22 cellular contexts compared by ENCODE assay signal in the genomic region with DNA sequence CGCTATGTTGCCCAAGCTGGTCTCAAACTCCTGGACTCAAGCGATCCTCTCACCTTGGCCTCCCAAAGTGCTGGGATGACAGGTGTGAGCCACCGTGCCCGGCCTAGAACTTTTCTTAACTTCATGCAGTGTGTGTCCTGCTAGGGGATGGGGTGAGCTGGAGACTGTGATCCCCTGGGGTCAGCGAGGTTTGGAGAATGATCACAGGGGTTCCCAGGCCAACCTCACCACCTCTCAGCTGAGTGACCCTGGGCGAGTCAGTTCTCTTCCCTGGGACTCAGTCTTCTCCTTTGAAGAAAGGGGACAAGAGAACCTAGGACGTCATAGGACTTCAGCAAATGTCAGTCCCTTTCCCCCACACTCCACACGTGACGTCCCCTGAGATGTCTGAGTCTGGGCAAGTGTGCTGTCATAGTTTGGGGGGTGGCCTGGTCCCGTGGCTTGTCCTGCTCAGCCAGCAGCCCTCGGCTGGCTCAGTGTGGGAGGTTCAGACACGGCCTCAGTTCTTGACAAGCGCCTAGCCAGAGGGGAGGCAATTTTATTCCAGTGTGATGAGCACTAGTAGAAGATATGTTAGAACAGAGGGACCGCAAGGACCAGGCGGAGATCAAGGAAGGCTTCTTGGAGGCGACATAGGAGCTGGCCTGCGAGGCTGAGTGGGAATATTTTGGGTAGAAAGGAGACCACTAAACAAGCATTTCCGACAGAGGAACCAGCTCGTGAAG. TPM values are rescaled to one million over a fixed set of nuclear protein-coding genes. Genes with fewer than 3 reads are reported as not detected.
"Had no signal": no experiment of that assay in that cellular context is flagged by ENCODE, and none has a peak within 500 bp of the region (broad histone marks: within the 10 kb centered on the region; RNA-seq: fewer than 3 reads in every experiment).

No MANE protein-coding gene starts in this region.

- DNase-seq: activated B cell treated with CpG ODN at 0.5 μM for 24 hours; activated CD4-positive, alpha-beta T cell treated with anti-CD3 and anti-CD28 coated beads for 4 hours; activated CD4-positive, alpha-beta T cell treated with anti-CD3 and anti-CD28 coated beads, Interleukin-2, amount 50 U/mL, for 48 hours; activated CD8-positive, alpha-beta memory T cell treated with anti-CD3 and anti-CD28 coated beads, Interleukin-2, amount 50 U/mL, for 48 hours; activated naive CD4-positive, alpha-beta T cell treated with anti-CD3 and anti-CD28 coated beads for 36 hours; activated T-cell treated with anti-CD3 and anti-CD28 coated beads, Interleukin-2, amount 50 U/mL, for 48 hours; body of pancreas; immature natural killer cell; occipital lobe; retina; stimulated activated CD4-positive, alpha-beta T cell treated with anti-CD3 and anti-CD28 coated beads, Interleukin-4, amount 100 ng/mL, for 24 hours; stomach; T1000; upper lobe of right lung had no signal

- H3K4me1 Mint-ChIP-seq: immature natural killer cell had no signal

- H3K4me1 ChIP-seq: body of pancreas had no signal

- H3K79me2 ChIP-seq: hepatocyte had no signal

- H3K36me3 Mint-ChIP-seq: immature natural killer cell, memory B cell had no signal

- H3K27ac Mint-ChIP-seq: activated B cell treated with CpG ODN at 0.5 μM for 24 hours; activated naive CD4-positive, alpha-beta T cell treated with anti-CD3 and anti-CD28 coated beads for 36 hours; memory B cell; T-helper 1 cell treated with Interleukin-12 subunit alpha and Interleukin-12 subunit beta and Interleukin-4 antibody, amounts not matched to agents 30 μg/mL and 1 μg/mL, for 36 hours had no signal

- H3K36me3 ChIP-seq: cardiac muscle cell, stomach, upper lobe of right lung had no signal

- ATAC-seq: body of pancreas had no signal

- H3K4me2 ChIP-seq: hepatocyte had no signal

- H3K4me3 Mint-ChIP-seq: activated B cell treated with CpG ODN at 0.5 μM for 24 hours; activated naive CD4-positive, alpha-beta T cell treated with anti-CD3 and anti-CD28 coated beads for 36 hours; immature natural killer cell; memory B cell; T-helper 1 cell treated with Interleukin-12 subunit alpha and Interleukin-12 subunit beta and Interleukin-4 antibody, amounts not matched to agents 30 μg/mL and 1 μg/mL, for 36 hours had no signal

- H2AFZ ChIP-seq: hepatocyte had no signal

- H3K9me3 Mint-ChIP-seq: activated B cell treated with CpG ODN at 0.5 μM for 24 hours; activated naive CD4-positive, alpha-beta T cell treated with anti-CD3 and anti-CD28 coated beads for 36 hours; immature natural killer cell; memory B cell; T-helper 1 cell treated with Interleukin-12 subunit alpha and Interleukin-12 subunit beta and Interleukin-4 antibody, amounts not matched to agents 30 μg/mL and 1 μg/mL, for 36 hours had no signal

- H3K27me3 ChIP-seq: body of pancreas, cardiac muscle cell, hepatocyte, testis, upper lobe of right lung had no signal

- H3K4me3 ChIP-seq: body of pancreas, cardiac muscle cell, hepatocyte, mucosa of descending colon, stomach, testis, upper lobe of right lung had no signal

- H3K9me3 ChIP-seq: body of pancreas, mucosa of descending colon, stomach, testis, upper lobe of right lung had no signal

- H3K27ac ChIP-seq: body of pancreas, cardiac muscle cell, epithelial cell of prostate, hepatocyte, testis had no signal

RNA-seq across cellular contexts. Expression of a gene that starts 43.3 kb away (rescaled TPM):
- total RNA-seq: activated B cell treated with CpG ODN at 0.5 μM for 24 hours had no signal
- polyA plus RNA-seq: cardiac muscle cell, immature natural killer cell, neural cell had no signal
